ENCODE assay signal across 11 cellular contexts in the genomic region with DNA sequence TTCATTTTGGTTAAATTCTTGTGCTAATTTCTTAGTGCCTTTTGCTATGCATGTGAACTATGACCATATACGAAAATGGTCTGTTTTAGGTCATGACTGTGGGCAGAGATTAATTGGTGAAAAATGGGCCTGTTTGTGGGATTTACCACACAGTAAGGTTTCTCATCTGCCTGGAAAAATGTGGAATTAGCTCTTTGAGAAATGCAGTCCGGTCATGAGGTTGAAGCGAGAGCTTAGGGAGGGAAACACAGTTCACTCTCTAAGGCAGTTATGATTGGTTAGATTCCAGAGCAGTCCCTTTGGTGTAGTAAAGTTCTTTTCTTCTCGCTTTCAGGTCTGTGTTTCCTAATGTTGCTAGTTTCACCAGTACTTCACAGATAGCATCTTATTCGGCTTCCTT. TPM values are rescaled to one million over a fixed set of nuclear protein-coding genes. Genes with fewer than 3 reads are reported as not detected.
A peak's percentile ranks its signal among the peaks of the same experiment; 100 is the strongest.
DNase-seq lines count a peak whose midpoint lies in the region; ATAC-seq, FAIRE-seq and TF ChIP-seq lines count a peak whose summit lies in the region.
"Had no signal": no experiment of that assay in that cellular context is flagged by ENCODE, and none has a peak within 500 bp of the region (broad histone marks: within the 10 kb centered on the region; RNA-seq: fewer than 3 reads in every experiment).

No MANE protein-coding gene starts in this region.

- H3K36me3 Mint-ChIP-seq in activated naive CD4-positive, alpha-beta T cell treated with anti-CD3 and anti-CD28 coated beads for 36 hours (ENCODE audit: low read depth), result peaks cover 35% of the 10 kb centered on the region
- no peaks in the 10 kb centered on the region for H3K36me3 Mint-ChIP-seq in activated B cell treated with CpG ODN at 0.5 μM for 24 hours (ENCODE audit: low read depth)
- H3K36me3 Mint-ChIP-seq: stimulated activated naive B cell treated with anti-CD40 and anti-IgM and Interleukin-4, amounts not matched to agents 10 μg/mL and 1 μg/mL and 100 μg/mL, for 72 hours had no signal

- peak overlapping the region; percentile 97 for H3K9ac ChIP-seq in HepG2 (ENCODE audit: insufficient read depth, low read depth, low read length)

- no peaks in the 10 kb centered on the region; a peak in 1 of 5 replicates for H3K27me3 ChIP-seq in HepG2 (ENCODE audit: control insufficient read depth in 1 of 2, insufficient read depth in 2 of 2, low read length in 2 of 2)
- H3K27me3 ChIP-seq in thymus (ENCODE audit: control insufficient read depth, insufficient read depth), result peaks cover 2% of the 10 kb centered on the region

- H3K9me3 Mint-ChIP-seq in activated naive CD4-positive, alpha-beta T cell treated with anti-CD3 and anti-CD28 coated beads for 36 hours, result no peaks in the 10 kb centered on the region
- H3K9me3 Mint-ChIP-seq in activated B cell treated with CpG ODN at 0.5 μM for 24 hours, result no peaks in the 10 kb centered on the region
- H3K9me3 Mint-ChIP-seq: stimulated activated naive B cell treated with anti-CD40 and anti-IgM and Interleukin-4, amounts not matched to agents 10 μg/mL and 1 μg/mL and 100 μg/mL, for 72 hours had no signal

- WGBS in HepG2 (ENCODE audit: low lambda C conversion rate), result 63% methylated on average over 5 of the region's 5 CpGs
- 94% methylated on average over 5 of the region's 5 CpGs for WGBS in thymus

- H3K27ac ChIP-seq in HepG2 (ENCODE audit: extremely low read length, insufficient read depth, low read length) (peak overlapping the region; percentile 70), thymus (ENCODE audit: low read depth) (no peak overlapping the region), OCI-LY7 (ENCODE audit: low read depth, low read length, poor library complexity, severe bottlenecking) (no peak overlapping the region)
- H3K27ac ChIP-seq: gastrocnemius medialis had no signal

- BruUV-seq in HepG2 (replicated peaks; lab: Mats Ljungman, UMichigan), result TSS peak; percentile 64
- BruUV-seq in OCI-LY7 (replicated peaks; lab: Mats Ljungman, UMichigan), result no TSS peak

- peak overlapping the region; percentile 76 for H3K27ac Mint-ChIP-seq in activated naive CD4-positive, alpha-beta T cell treated with anti-CD3 and anti-CD28 coated beads for 36 hours
- no peak overlapping the region for H3K27ac Mint-ChIP-seq in activated B cell treated with CpG ODN at 0.5 μM for 24 hours
- H3K27ac Mint-ChIP-seq: stimulated activated naive B cell treated with anti-CD40 and anti-IgM and Interleukin-4, amounts not matched to agents 10 μg/mL and 1 μg/mL and 100 μg/mL, for 72 hours had no signal

- no peak overlapping the region for H2AFZ ChIP-seq in HepG2 (ENCODE audit: low read length)
- H2AFZ ChIP-seq in OCI-LY7 (ENCODE audit: low read length), result no peak overlapping the region

- ATAC-seq in activated B cell treated with CpG ODN at 0.5 μM for 24 hours (ENCODE audit: low read depth) (no peak), HepG2 (no peak), GM21390 (IDR thresholded peaks at IDR 0.05; ENCODE audit: unreplicated experiment) (no peak)
- ATAC-seq: gastrocnemius medialis; Right ventricle myocardium inferior; stimulated activated naive B cell treated with anti-CD40 and anti-IgM and Interleukin-4, amounts not matched to agents 10 μg/mL and 1 μg/mL and 100 μg/mL, for 72 hours had no signal

- peaks cover 41% of the 10 kb centered on the region for H3K4me1 ChIP-seq in HepG2 (ENCODE audit: insufficient read depth, low read length)
- H3K4me1 ChIP-seq in thymus (ENCODE audit: control insufficient read depth, insufficient read depth, low read length), result peaks cover 7% of the 10 kb centered on the region
- no peaks in the 10 kb centered on the region for H3K4me1 ChIP-seq in OCI-LY7 (ENCODE audit: insufficient read depth, low read length, poor library complexity, severe bottlenecking)
- H3K4me1 ChIP-seq: gastrocnemius medialis had no signal

- no peak for DNase-seq in activated naive CD4-positive, alpha-beta T cell treated with anti-CD3 and anti-CD28 coated beads for 36 hours
- DNase-seq in activated naive CD4-positive, alpha-beta T cell treated with anti-CD3 and anti-CD28 coated beads, Interleukin-2, amount 50 U/mL, for 16 hours, result no peak
- DNase-seq in activated B cell treated with CpG ODN at 0.5 μM for 24 hours (no peak), HepG2 (ENCODE audit: low spot score) (no peak), OCI-LY7 (ENCODE audit: low spot score) (no peak), NCI-H524 (lab: John Stamatoyannopoulos, UW) (no peak)
- DNase-seq: gastrocnemius medialis; stimulated activated naive B cell treated with anti-CD40 and anti-IgM and Interleukin-4, amounts not matched to agents 10 μg/mL and 1 μg/mL and 100 μg/mL, for 72 hours had no signal

- peaks cover 45% of the 10 kb centered on the region for H3K4me1 Mint-ChIP-seq in activated naive CD4-positive, alpha-beta T cell treated with anti-CD3 and anti-CD28 coated beads for 36 hours (ENCODE audit: low read depth)
- H3K4me1 Mint-ChIP-seq in activated B cell treated with CpG ODN at 0.5 μM for 24 hours, result peaks cover 10% of the 10 kb centered on the region

- H3K9me2 ChIP-seq in OCI-LY7 (ENCODE audit: insufficient read depth, low read length), result no peaks in the 10 kb centered on the region

- TF ChIP-seq CTCF in activated B cell treated with CpG ODN at 0.5 μM for 24 hours (IDR thresholded peaks at IDR 0.05) (no peak), HepG2 (CRISPR knock-in tag; IDR thresholded peaks at IDR 0.05) (no peak), OCI-LY7 (conservative IDR thresholded peaks at IDR 0.05; ENCODE audit: low read length) (no peak)

- in situ Hi-C loops in HepG2 (cut with HindIII; ENCODE audit: extremely low pct_ligation_motif_present, low pct_unique_long_range_greater_than_20kb), result loop anchor here (25.0 kb wide), 1 partner anchor 105 kb away; no protein-coding TSS in a partner anchor

- CTCF ChIA-PET in activated naive CD4-positive, alpha-beta T cell treated with anti-CD3 and anti-CD28 coated beads for 36 hours (lab: Charles Lee), result interaction anchor here (0.6 to 2.8 kb wide), 2 partner anchors 25 to 266 kb away, joined by 3 to 9 read pairs; no protein-coding TSS in a partner anchor
- CTCF ChIA-PET in activated B cell treated with CpG ODN at 0.5 μM for 24 hours (lab: Charles Lee) (no interaction called here), HepG2 (lab: Yijun Ruan, JAX; ENCODE audit: low intra/inter-chr PET ratio, low total read pairs) (no interaction called here), OCI-LY7 (lab: Charles Lee; ENCODE audit: unreplicated experiment) (no interaction called here)

- peak overlapping the region; percentile 81 for H3K4me3 Mint-ChIP-seq in activated naive CD4-positive, alpha-beta T cell treated with anti-CD3 and anti-CD28 coated beads for 36 hours
- peak overlapping the region; percentile 64 for H3K4me3 Mint-ChIP-seq in activated B cell treated with CpG ODN at 0.5 μM for 24 hours

- no peaks in the 10 kb centered on the region for H3K36me3 ChIP-seq in HepG2 (replicated peaks in 1 of 2; ENCODE audit: control insufficient read depth in 1 of 2, insufficient read depth in 2 of 2, low read length in 2 of 2)
- no peaks in the 10 kb centered on the region for H3K36me3 ChIP-seq in thymus (ENCODE audit: control insufficient read depth, insufficient read depth)
- no peaks in the 10 kb centered on the region for H3K36me3 ChIP-seq in OCI-LY7 (ENCODE audit: insufficient read depth, low read length)
- H3K36me3 ChIP-seq: gastrocnemius medialis had no signal

- TF ChIP-seq RAD21 in HepG2 (CRISPR knock-in tag; IDR thresholded peaks at IDR 0.05), result no peak

- no peak for TF ChIP-seq POLR2A in HepG2 (IDR thresholded peaks at IDR 0.05; ENCODE audit: insufficient read depth in 1 of 2, low read depth in 2 of 2, low read length in 2 of 2)

- POLR2A ChIA-PET in activated B cell treated with CpG ODN at 0.5 μM for 24 hours (lab: Charles Lee), result interaction anchor here (3.2 kb wide), 1 partner anchor 249 kb away, joined by 24 read pairs; a partner anchor contains a TSS
- POLR2A ChIA-PET in HepG2 (lab: Yijun Ruan, JAX), result interaction anchor here (1.0 kb wide), 1 partner anchor 59 kb away, joined by 3 read pairs; no protein-coding TSS in a partner anchor
- POLR2A ChIA-PET in OCI-LY7 (lab: Charles Lee), result no interaction called here

- no peak for FAIRE-seq in HepG2 (lab: Jason Lieb, UNC)

- intact Hi-C loops in activated naive CD4-positive, alpha-beta T cell treated with anti-CD3 and anti-CD28 coated beads for 36 hours (cut with micrococcal nuclease), result loop anchor here (2.0 kb wide), 1 partner anchor 410 kb away; no protein-coding TSS in a partner anchor
- intact Hi-C loops in activated B cell treated with CpG ODN at 0.5 μM for 24 hours (cut with micrococcal nuclease), result loop anchor here (2.0 to 10.0 kb wide), 3 partner anchors 16 to 432 kb away; a partner anchor contains a TSS
- intact Hi-C loops in HepG2 (cut with micrococcal nuclease; ENCODE audit: unreplicated experiment), result loop anchor here (1.0 to 10.0 kb wide), 2 partner anchors 102 to 266 kb away; no protein-coding TSS in a partner anchor
- intact Hi-C loops in OCI-LY7 (cut with micrococcal nuclease; ENCODE audit: unreplicated experiment), result no loop called here

- no peaks in the 10 kb centered on the region for H3K9me3 ChIP-seq in HepG2 (ENCODE audit: low read length)
- no peaks in the 10 kb centered on the region for H3K9me3 ChIP-seq in thymus (ENCODE audit: control insufficient read depth)
- no peaks in the 10 kb centered on the region for H3K9me3 ChIP-seq in OCI-LY7 (ENCODE audit: low read length)
- H3K9me3 ChIP-seq: gastrocnemius medialis had no signal

- H3K4me3 ChIP-seq in HepG2 (replicated peaks in 1 of 3; ENCODE audit: insufficient read depth in 1 of 3, low read depth in 2 of 3, low read length in 3 of 3), result peak overlapping the region; percentile 96 to 100 (median 99); a peak in 4 of 6 replicates
- H3K4me3 ChIP-seq in thymus (ENCODE audit: low read length), result peak overlapping the region; percentile 84
- H3K4me3 ChIP-seq in OCI-LY7 (ENCODE audit: low read depth, low read length, poor library complexity, severe bottlenecking), result no peak overlapping the region

- TF ChIP-seq EP300 in HepG2 (IDR thresholded peaks at IDR 0.05; ENCODE audit: low read depth in 2 of 2, low read length in 2 of 2), result no peak
- no peak for TF ChIP-seq EP300 in HepG2 (CRISPR knock-in tag; IDR thresholded peaks at IDR 0.05; ENCODE audit: borderline replicate concordance)

- H3K4me2 ChIP-seq in HepG2 (ENCODE audit: low read depth, low read length), result peak overlapping the region; percentile 78
- H3K4me2 ChIP-seq in OCI-LY7 (ENCODE audit: low read length), result no peak overlapping the region

- H4K20me1 ChIP-seq in HepG2 (ENCODE audit: insufficient read depth, low read length), result peaks cover 12% of the 10 kb centered on the region
- H4K20me1 ChIP-seq in OCI-LY7 (ENCODE audit: insufficient read depth, low read length), result no peaks in the 10 kb centered on the region

- H3K27me3 Mint-ChIP-seq in activated naive CD4-positive, alpha-beta T cell treated with anti-CD3 and anti-CD28 coated beads for 36 hours (ENCODE audit: low read depth), result no peaks in the 10 kb centered on the region
- H3K27me3 Mint-ChIP-seq in activated B cell treated with CpG ODN at 0.5 μM for 24 hours, result peaks cover 13% of the 10 kb centered on the region

- H3K79me2 ChIP-seq in HepG2 (ENCODE audit: insufficient read depth, low read length) (peaks cover 69% of the 10 kb centered on the region), OCI-LY7 (ENCODE audit: insufficient read depth, low read depth, low read length) (no peaks in the 10 kb centered on the region)

RNA-seq across cellular contexts. Expression of a gene that starts 1.2 kb away (rescaled TPM):
- total RNA-seq in activated naive CD4-positive, alpha-beta T cell treated with anti-CD3 and anti-CD28 coated beads for 36 hours, result 10 to 100 TPM; 16.5 to 17.4 TPM
- 11.3 and 13.4 TPM in 2 replicates for total RNA-seq in activated B cell treated with CpG ODN at 0.5 μM for 24 hours
- 19.6 and 26.5 TPM in 2 replicates for total RNA-seq in HepG2 (2016; rRNA removed; fragmentation: Illumina TruSeq; extraction: Trizol)
- 9.1 and 9.7 TPM in 2 replicates for total RNA-seq in HepG2 (2016; cell fraction: cytosol; rRNA removed; fragmentation: Illumina TruSeq; extraction: Trizol; ENCODE audit: low read depth)
- total RNA-seq in HepG2 (2016; cell fraction: insoluble cytoplasmic fraction; rRNA removed; fragmentation: Illumina TruSeq; extraction: Trizol), result 18.7 and 26.8 TPM in 2 replicates
- 10.7 and 12.0 TPM in 2 replicates for total RNA-seq in HepG2 (2016; cell fraction: membrane; rRNA removed; fragmentation: Illumina TruSeq; extraction: Trizol)
- total RNA-seq in HepG2 (2016; cell fraction: nucleus; rRNA removed; fragmentation: Illumina TruSeq; extraction: Trizol), result 59.3 and 61.3 TPM in 2 replicates
- polyA plus RNA-seq in HepG2 (2011; rRNA removed), result 12.8 and 14.1 TPM in 2 replicates
- 5.2 and 7.0 TPM in 2 replicates for polyA plus RNA-seq in HepG2 (2011; cell fraction: cytosol; rRNA removed)
- 12.5 and 13.7 TPM in 2 replicates for polyA plus RNA-seq in HepG2 (2011; cell fraction: nucleus; rRNA removed)
- polyA plus RNA-seq in HepG2 (2012), result 13.9 and 22.3 TPM in 2 replicates
- polyA plus RNA-seq in HepG2 (2016; cell fraction: cytosol; fragmentation: Illumina TruSeq; extraction: Trizol; ENCODE audit: low read depth), result 0.80 and 0.88 TPM in 2 replicates
- polyA plus RNA-seq in HepG2 (2016; cell fraction: insoluble cytoplasmic fraction; fragmentation: Illumina TruSeq; extraction: Trizol; ENCODE audit: low read depth), result 12.6 and 13.1 TPM in 2 replicates
- 2.2 and 2.7 TPM in 2 replicates for polyA plus RNA-seq in HepG2 (2016; cell fraction: membrane; fragmentation: Illumina TruSeq; extraction: Trizol; ENCODE audit: low read depth)
- 26.0 and 26.6 TPM in 2 replicates for polyA plus RNA-seq in HepG2 (2016; cell fraction: nucleus; fragmentation: Illumina TruSeq; extraction: Trizol; ENCODE audit: insufficient read depth, low read depth)
- polyA minus RNA-seq in HepG2 (2011; rRNA and poly(A)+ RNA removed; ENCODE audit: low replicate concordance), result 27.0 and 31.4 TPM in 2 replicates
- polyA minus RNA-seq in HepG2 (2011; cell fraction: cytosol; rRNA and poly(A)+ RNA removed), result 29.8 and 43.1 TPM in 2 replicates
- 106 and 119 TPM in 2 replicates for polyA minus RNA-seq in HepG2 (2011; cell fraction: nucleus; rRNA and poly(A)+ RNA removed)
- polyA plus RNA-seq in thymus, result 32.9 TPM
- total RNA-seq in OCI-LY7 (2014; rRNA removed; shearing (Covaris generic)), result not detected in 2 replicates
- not detected in 2 replicates for total RNA-seq in OCI-LY7 (2022)

Comparison
In these comparisons a context has a peak if more than half of its experiments do, and no peak if none do; other contexts are left out.
1. RNA of a gene that starts 1.2 kb away (total RNA-seq): 9.1 to 61.3 TPM in HepG2, 16.5 to 17.4 TPM in activated naive CD4-positive, alpha-beta T cell treated with anti-CD3 and anti-CD28 coated beads for 36 hours and 11.3 to 13.4 TPM in activated B cell treated with CpG ODN at 0.5 μM for 24 hours; not detected in OCI-LY7; every median in the first group is over 10 times any median in the second.